In the genomic region with DNA sequence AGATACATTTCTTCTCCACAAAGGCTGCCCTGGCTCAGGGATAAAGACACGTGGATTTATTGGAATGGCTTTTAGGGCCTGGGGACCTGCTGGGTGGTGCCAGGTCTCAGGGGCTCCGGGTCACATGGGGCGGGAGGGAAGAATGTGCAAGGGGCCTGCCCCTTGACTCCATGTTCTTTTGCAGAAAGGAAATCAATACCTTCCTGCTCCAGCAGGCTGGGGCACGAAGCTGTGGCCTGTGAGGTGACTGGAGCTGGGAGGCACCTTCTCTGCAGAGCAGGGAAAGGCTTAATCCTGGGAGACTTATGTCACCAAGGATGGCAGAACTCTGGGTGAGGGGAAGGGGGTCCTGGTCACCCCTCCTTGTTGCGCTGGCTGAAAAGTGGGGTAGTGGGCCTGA, we compare ENCODE assay signal across 9 cellular contexts.
"Had no signal": no experiment of that assay in that cellular context is flagged by ENCODE, and none has a peak within 500 bp of the region (broad histone marks: within the 10 kb centered on the region; RNA-seq: fewer than 3 reads in every experiment).

No MANE protein-coding gene starts in this region.

- H3K36me3 ChIP-seq: brain microvascular endothelial cell, tibial nerve, vagina had no signal

- DNase-seq: activated gamma-delta T cell, cerebellar nuclear complex, psoas muscle had no signal

- H3K9me3 ChIP-seq: psoas muscle, tibial nerve, vagina had no signal

- H3K27ac ChIP-seq: brain microvascular endothelial cell, psoas muscle, tibial nerve, vagina had no signal

- H3K9me3 Mint-ChIP-seq: naive B cell had no signal

- H3K27ac Mint-ChIP-seq: activated naive CD8-positive, alpha-beta T cell had no signal

- H3K4me3 Mint-ChIP-seq: activated naive CD8-positive, alpha-beta T cell had no signal

- H3K4me1 ChIP-seq: psoas muscle, tibial nerve, vagina had no signal

- H3K4me3 ChIP-seq: lung, psoas muscle, tibial nerve, vagina had no signal

- H3K27me3 ChIP-seq: brain microvascular endothelial cell, tibial nerve, vagina had no signal

- H3K27me3 Mint-ChIP-seq: activated naive CD8-positive, alpha-beta T cell had no signal

- H3K36me3 Mint-ChIP-seq: activated naive CD8-positive, alpha-beta T cell; naive B cell had no signal
